In genomic region chr5:141681695-141682641, GRCh38 we compare ENCODE assay signal across 9 cellular contexts. TPM values are rescaled to one million over a fixed set of nuclear protein-coding genes. Genes with fewer than 3 reads are reported as not detected.
A peak's percentile ranks its signal among the peaks of the same experiment; 100 is the strongest.
DNase-seq lines count a peak whose midpoint lies in the region; ATAC-seq, FAIRE-seq and TF ChIP-seq lines count a peak whose summit lies in the region.
"Had no signal": no experiment of that assay in that cellular context is flagged by ENCODE, and none has a peak within 500 bp of the region (broad histone marks: within the 10 kb centered on the region; RNA-seq: fewer than 3 reads in every experiment).

A gene with protein sequence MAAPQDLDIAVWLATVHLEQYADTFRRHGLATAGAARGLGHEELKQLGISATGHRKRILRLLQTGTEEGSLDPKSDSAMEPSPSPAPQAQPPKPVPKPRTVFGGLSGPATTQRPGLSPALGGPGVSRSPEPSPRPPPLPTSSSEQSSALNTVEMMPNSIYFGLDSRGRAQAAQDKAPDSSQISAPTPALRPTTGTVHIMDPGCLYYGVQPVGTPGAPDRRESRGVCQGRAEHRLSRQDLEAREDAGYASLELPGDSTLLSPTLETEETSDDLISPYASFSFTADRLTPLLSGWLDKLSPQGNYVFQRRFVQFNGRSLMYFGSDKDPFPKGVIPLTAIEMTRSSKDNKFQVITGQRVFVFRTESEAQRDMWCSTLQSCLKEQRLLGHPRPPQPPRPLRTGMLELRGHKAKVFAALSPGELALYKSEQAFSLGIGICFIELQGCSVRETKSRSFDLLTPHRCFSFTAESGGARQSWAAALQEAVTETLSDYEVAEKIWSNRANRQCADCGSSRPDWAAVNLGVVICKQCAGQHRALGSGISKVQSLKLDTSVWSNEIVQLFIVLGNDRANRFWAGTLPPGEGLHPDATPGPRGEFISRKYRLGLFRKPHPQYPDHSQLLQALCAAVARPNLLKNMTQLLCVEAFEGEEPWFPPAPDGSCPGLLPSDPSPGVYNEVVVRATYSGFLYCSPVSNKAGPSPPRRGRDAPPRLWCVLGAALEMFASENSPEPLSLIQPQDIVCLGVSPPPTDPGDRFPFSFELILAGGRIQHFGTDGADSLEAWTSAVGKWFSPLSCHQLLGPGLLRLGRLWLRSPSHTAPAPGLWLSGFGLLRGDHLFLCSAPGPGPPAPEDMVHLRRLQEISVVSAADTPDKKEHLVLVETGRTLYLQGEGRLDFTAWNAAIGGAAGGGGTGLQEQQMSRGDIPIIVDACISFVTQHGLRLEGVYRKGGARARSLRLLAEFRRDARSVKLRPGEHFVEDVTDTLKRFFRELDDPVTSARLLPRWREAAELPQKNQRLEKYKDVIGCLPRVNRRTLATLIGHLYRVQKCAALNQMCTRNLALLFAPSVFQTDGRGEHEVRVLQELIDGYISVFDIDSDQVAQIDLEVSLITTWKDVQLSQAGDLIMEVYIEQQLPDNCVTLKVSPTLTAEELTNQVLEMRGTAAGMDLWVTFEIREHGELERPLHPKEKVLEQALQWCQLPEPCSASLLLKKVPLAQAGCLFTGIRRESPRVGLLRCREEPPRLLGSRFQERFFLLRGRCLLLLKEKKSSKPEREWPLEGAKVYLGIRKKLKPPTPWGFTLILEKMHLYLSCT (N-terminal part only) (minus strand): TSS chr5:141682230. CDS start chr5:141680486, 1,744 bp downstream.

- H3K4me1 ChIP-seq in HCT116 (ENCODE audit: control insufficient read depth in 1 of 2, insufficient read depth in 2 of 2, low read length in 2 of 2) (peaks cover 18 to 30% of the 10 kb centered on the region in 2 experiments), heart right ventricle (peaks cover 2 to 74% (median 38%) of the 10 kb centered on the region in 9 donors), pancreas (no peaks in the 10 kb centered on the region)

- peak within 1 kb of the TSS; percentile 85 for H3K4me2 ChIP-seq in HCT116 (ENCODE audit: low read length)

- CTCF ChIA-PET in HCT116 (lab: Charles Lee), result interaction anchor here (0.7 to 1.4 kb wide), 4 partner anchors 10 to 161 kb away, joined by 4 to 6 read pairs (median 5); no protein-coding TSS in a partner anchor
- CTCF ChIA-PET in GM10248 (lab: Yijun Ruan, JAX), result interaction anchor here (1.3 to 5.0 kb wide), 4 partner anchors 10 to 21 kb away, joined by 3 to 38 read pairs (median 10); no protein-coding TSS in a partner anchor

- H3K9me3 ChIP-seq in HCT116 (ENCODE audit: control insufficient read depth in 1 of 2, insufficient read depth in 1 of 2, low read depth in 1 of 2, low read length in 2 of 2) (no peaks in the 10 kb centered on the region), heart right ventricle (no peaks in the 10 kb centered on the region), pancreas (no peaks in the 10 kb centered on the region)

- H3K27me3 ChIP-seq in HCT116 (ENCODE audit: insufficient read depth, low read length) (no peaks in the 10 kb centered on the region), heart right ventricle (no peaks in the 10 kb centered on the region), pancreas (no peaks in the 10 kb centered on the region)

- ATAC-seq in HCT116, result peak; percentile 86
- peak; percentile 85 to 95 (median 87) for ATAC-seq in heart right ventricle
- ATAC-seq in pancreas, result peak; percentile 88 to 94 (median 92)
- ATAC-seq in GM19455 (IDR thresholded peaks at IDR 0.05; ENCODE audit: unreplicated experiment), result no peak

- no peaks in the 10 kb centered on the region for H4K20me1 ChIP-seq in HCT116 (ENCODE audit: insufficient read depth)

- in situ Hi-C loops in astrocyte of the cerebellum (cut with HindIII; ENCODE audit: low sequenced_read_pairs), result loop anchor here (5.0 kb wide), 1 partner anchor 50 kb away; no protein-coding TSS in a partner anchor

- no peak for FAIRE-seq in pancreas (lab: Jason Lieb, UNC)
- FAIRE-seq: frontal cortex had no signal

- H3K36me3 ChIP-seq in HCT116 (ENCODE audit: control insufficient read depth in 1 of 2, insufficient read depth in 2 of 2, low read length in 2 of 2) (no peaks in the 10 kb centered on the region), heart right ventricle (peaks cover 0 to 26% (median 0%) of the 10 kb centered on the region in 9 donors), pancreas (no peaks in the 10 kb centered on the region)

- no peaks in the 10 kb centered on the region; the same call in 1 of the 2 replicates for H3K79me2 ChIP-seq in HCT116 (ENCODE audit: insufficient read depth, low read length)

- TF ChIP-seq CTCF in HCT116 (IDR thresholded peaks at IDR 0.05 in 2 of 3, conservative IDR thresholded peaks at IDR 0.05 in 1 of 3; ENCODE audit: borderline replicate concordance in 1 of 3, insufficient read depth in 1 of 3, low read depth in 2 of 3, low read length in 2 of 3), result no peak
- TF ChIP-seq CTCF in astrocyte of the cerebellum (IDR thresholded peaks at IDR 0.05; ENCODE audit: low read depth, low read length, missing control alignments), result no peak
- TF ChIP-seq CTCF in heart right ventricle (IDR thresholded peaks at IDR 0.05), result no peak
- no peak for TF ChIP-seq CTCF in pancreas (IDR thresholded peaks at IDR 0.05)
- no peak for TF ChIP-seq CTCF in GM10248 (IDR thresholded peaks at IDR 0.05; ENCODE audit: control extremely low read depth, extremely low read depth, low read depth, missing control alignments)

- no peaks in the 10 kb centered on the region for H3K9me2 ChIP-seq in HCT116 (ENCODE audit: insufficient read depth)

- POLR2A ChIA-PET in HCT116 (lab: Charles Lee) (interaction anchor here (0.6 to 2.0 kb wide), 4 partner anchors 10 to 1744 kb away, joined by 3 to 10 read pairs (median 7); partner anchors contain the start of genes PCDH1 and RELL2), GM10248 (lab: Yijun Ruan, JAX) (no interaction called here)

- 3% methylated on average over 75 to 77 of the region's 77 CpGs for WGBS in heart right ventricle, 2 donors
- 10 to 14% methylated on average over 45 to 77 of the region's 77 CpGs for WGBS in pancreas, 2 donors

- no peak within 1 kb of the TSS for H2AFZ ChIP-seq in HCT116 (ENCODE audit: low read depth, low read length, poor library complexity, severe bottlenecking)

- RAD21 ChIA-PET in HCT116 (lab: Charles Lee; ENCODE audit: low non-redundant PET in 1 of 2, low total read pairs in 2 of 2, uncharacterized antibody in 2 of 2, unreplicated experiment in 2 of 2), result interaction anchor here in 1 of 2 experiments (0.6 kb wide), 1 partner anchor 90 kb away, joined by 3 read pairs; no protein-coding TSS in a partner anchor

- H3K9ac ChIP-seq in HCT116 (ENCODE audit: low read length), result peak within 1 kb of the TSS; percentile 66

- TF ChIP-seq RAD21 in HCT116 (IDR thresholded peaks at IDR 0.05; ENCODE audit: low read depth), result no peak

- DNase-seq in A172 (ENCODE audit: low spot score) (peak; percentile 61), HCT116 (ENCODE audit: low read depth, low spot score) (peak; percentile 40), SKM-1 treated with dmso at 0.1 percent for 144 hours (lab: John Stamatoyannopoulos, UW; ENCODE audit: unreplicated experiment) (peak; percentile 91), astrocyte of the cerebellum (ENCODE audit: low read depth) (no peak), heart right ventricle (peak; percentile 88 to 90), pancreas (peak; percentile 64 to 85 (median 76)), GM10248 (ENCODE audit: extremely low spot score) (no peak)

- intact Hi-C loops in HCT116 (cut with micrococcal nuclease) (no loop called here), heart right ventricle (cut with DNase I) (loop anchor here in 1 of 10 donors (5.0 kb wide), 1 partner anchor 200 kb away; no protein-coding TSS in a partner anchor), pancreas (cut with DNase I) (no loop called here)

- no peak for TF ChIP-seq POLR2A in HCT116 (IDR thresholded peaks at IDR 0.05; ENCODE audit: borderline replicate concordance, extremely low read depth, insufficient read depth, insufficient read length)

- H3K4me3 ChIP-seq in HCT116 (replicated peaks in 1 of 2; ENCODE audit: low read depth in 1 of 2, low read length in 2 of 2) (peak within 1 kb of the TSS; percentile 56 to 61), astrocyte of the cerebellum (ENCODE audit: low read depth, low read length) (peak within 1 kb of the TSS; percentile 32), heart right ventricle (peak within 1 kb of the TSS; percentile 18 to 68 (median 58)), pancreas (peak within 1 kb of the TSS in 2 of 4 donors; percentile 46 to 54)

- H3K27ac ChIP-seq in HCT116 (ENCODE audit: low read depth, low read length) (peak within 1 kb of the TSS; percentile 66), heart right ventricle (peak within 1 kb of the TSS; percentile 76 to 96 (median 90)), pancreas (peak within 1 kb of the TSS in 2 of 4 donors; percentile 57 to 68)

- BruUV-seq in HCT116 (replicated peaks; lab: Mats Ljungman, UMichigan), result no TSS peak

TF ChIP-seq in HCT116, 20 proteins besides CTCF, POLR2A, EP300 and RAD21:
- TF ChIP-seq YY1 (IDR thresholded peaks at IDR 0.05; ENCODE audit: extremely low read depth, insufficient replicate concordance, low read depth, low read length) (peak; percentile 56), ZFX (IDR thresholded peaks at IDR 0.05) (peak; percentile 78), FOSL1 (IDR thresholded peaks at IDR 0.05; ENCODE audit: low read depth) (no peak; the same call in 1 of the 2 replicates), POLR2AphosphoS5 (IDR thresholded peaks at IDR 0.05; ENCODE audit: low read depth, low read length) (peak; percentile 55), TCF7L2 (IDR thresholded peaks at IDR 0.05; ENCODE audit: borderline replicate concordance, extremely low read depth, insufficient read depth, insufficient read length) (peak; percentile 21), SP1 (IDR thresholded peaks at IDR 0.05; ENCODE audit: low read depth) (no peak; the same call in 1 of the 2 replicates), SRF (IDR thresholded peaks at IDR 0.05; ENCODE audit: low read depth) (no peak), EGR1 (IDR thresholded peaks at IDR 0.05; ENCODE audit: low read depth) (peak; percentile 74)
- TF ChIP-seq, protein P1, sequence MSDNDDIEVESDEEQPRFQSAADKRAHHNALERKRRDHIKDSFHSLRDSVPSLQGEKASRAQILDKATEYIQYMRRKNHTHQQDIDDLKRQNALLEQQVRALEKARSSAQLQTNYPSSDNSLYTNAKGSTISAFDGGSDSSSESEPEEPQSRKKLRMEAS (IDR thresholded peaks at IDR 0.05), result peak; percentile 89

RNA-seq across cellular contexts. Expression of the gene that starts here (rescaled TPM):
- 4.3 and 6.8 TPM in 2 replicates for total RNA-seq in A172 (2014; rRNA removed; shearing (Covaris generic))
- 15.1 TPM for total RNA-seq in HCT116 (2021; ENCODE audit: unreplicated experiment)
- polyA plus RNA-seq in HCT116 (2012), result 10.4 and 10.6 TPM in 2 replicates
- total RNA-seq in heart right ventricle, result 10 to 100 TPM; 10.8 to 21.9 (median 13.4) TPM
- polyA plus RNA-seq in heart right ventricle, result 10 to 100 TPM; 13.7 to 27.3 TPM
- 1 to 10 TPM; 1.2 to 4.9 (median 1.8) TPM for total RNA-seq in pancreas
- 10 to 100 TPM in 1 of 2 donors, 1 to 10 TPM in 1; 6.2 to 11.9 TPM for polyA plus RNA-seq in pancreas

Comparison
In these comparisons a context has a peak if more than half of its experiments do, and no peak if none do; other contexts are left out.
1. DNase-seq: peak in A172 (single experiment), HCT116 (single experiment), SKM-1 treated with dmso at 0.1 percent for 144 hours (single experiment), heart right ventricle (2 of 2) and pancreas (6 of 6); none in astrocyte of the cerebellum (single experiment) and GM10248 (single experiment).